13 cellular contexts compared by ENCODE assay signal in genomic region chr5:11075010-11075860, GRCh38.
DNase-seq lines count a peak whose midpoint lies in the region; ATAC-seq and TF ChIP-seq lines count a peak whose summit lies in the region.
"Had no signal": no experiment of that assay in that cellular context is flagged by ENCODE, and none has a peak within 500 bp of the region (broad histone marks: within the 10 kb centered on the region; RNA-seq: fewer than 3 reads in every experiment).

No MANE protein-coding gene starts in this region.

- H3K36me3 Mint-ChIP-seq in WTC11: no peaks in the 10 kb centered on the region
- H3K36me3 Mint-ChIP-seq: CD8-positive, alpha-beta memory T cell had no signal

- H3K4me1 Mint-ChIP-seq in WTC11: 0 out of 2 replicates have a peak, but pooled peaks cover 3% of the 10 kb centered on the region
- H3K4me1 Mint-ChIP-seq: CD8-positive, alpha-beta memory T cell had no signal

- H3K27ac ChIP-seq in left ventricle myocardium inferior (replicated peaks): no peak overlapping the region
- H3K27ac ChIP-seq: parathyroid adenoma had no signal

- POLR2A ChIA-PET in WTC11 (lab: Charles Lee): no interaction called here

- peaks cover 12% of the 10 kb centered on the region for H3K27me3 ChIP-seq in left ventricle myocardium inferior (ENCODE audit: low read depth)

- no peaks in the 10 kb centered on the region; the same call in 1 of the 2 replicates for H3K27me3 Mint-ChIP-seq in WTC11 (ENCODE audit: low read depth)

- TF ChIP-seq CTCF in WTC11 (IDR thresholded peaks at IDR 0.05) (peak; percentile 52; the same call in 1 of the 2 replicates), left ventricle myocardium inferior (IDR thresholded peaks at IDR 0.05; ENCODE audit: borderline replicate concordance) (no peak)

- no peaks in the 10 kb centered on the region for H3K36me3 ChIP-seq in left ventricle myocardium inferior

- no peak overlapping the region for H3K4me3 ChIP-seq in left ventricle myocardium inferior

- ATAC-seq in WTC11: peak; percentile 84

- CTCF ChIA-PET in WTC11 (lab: Charles Lee): interaction anchor here (0.9 to 1.4 kb wide), 4 partner anchors 9 to 74 kb away, joined by 3 to 5 read pairs (median 3); no protein-coding TSS in a partner anchor

- intact Hi-C loops in left ventricle myocardium inferior (cut with micrococcal nuclease): no loop called here

- no peak overlapping the region for H3K27ac Mint-ChIP-seq in WTC11

- peaks cover 2% of the 10 kb centered on the region for H3K9me3 Mint-ChIP-seq in WTC11

- no peaks in the 10 kb centered on the region for H3K4me1 ChIP-seq in left ventricle myocardium inferior
- H3K4me1 ChIP-seq: parathyroid adenoma had no signal

- peaks cover 2% of the 10 kb centered on the region for H3K9me3 ChIP-seq in left ventricle myocardium inferior (replicated peaks)

- H3K4me3 Mint-ChIP-seq in WTC11: no peak overlapping the region
- H3K4me3 Mint-ChIP-seq: CD8-positive, alpha-beta memory T cell had no signal

- DNase-seq in Daoy (ENCODE audit: low read depth) (peak; percentile 28), HuH-7 (ENCODE audit: low spot score) (peak; percentile 13), WTC11 (ENCODE audit: low spot score) (peak; percentile 39), iPS-NIHi7 (ENCODE audit: extremely low spot score) (peak; percentile 62), left ventricle myocardium inferior (no peak), KG1 (lab: John Stamatoyannopoulos, UW) (no peak), HT-29 (ENCODE audit: low spot score) (no peak)
- no peak for DNase-seq in stimulated activated CD4-positive, alpha-beta T cell treated with anti-CD3 and anti-CD28 coated beads, Interleukin-2, amount 100 ng/mL, for 24 hours
- DNase-seq: activated T-cell treated with anti-CD3 and anti-CD28 coated beads for 4 hours; CD8-positive, alpha-beta memory T cell; IMR-90; T-helper 9 cell had no signal

TF ChIP-seq in WTC11, 78 proteins besides CTCF, POLR2A, EP300 and RAD21:
- TF ChIP-seq TCF7 (CRISPR knock-in tag; IDR thresholded peaks at IDR 0.05; ENCODE audit: low read depth): no peak
- TF ChIP-seq ZNF121 (CRISPR knock-in tag; IDR thresholded peaks at IDR 0.05): no peak
- TF ChIP-seq ETV6 (CRISPR knock-in tag; IDR thresholded peaks at IDR 0.05): no peak
- no peak for TF ChIP-seq ZNF671 (CRISPR knock-in tag; IDR thresholded peaks at IDR 0.05)
- no peak for TF ChIP-seq TEAD4 (CRISPR knock-in tag; IDR thresholded peaks at IDR 0.05)
- TF ChIP-seq, protein P1, sequence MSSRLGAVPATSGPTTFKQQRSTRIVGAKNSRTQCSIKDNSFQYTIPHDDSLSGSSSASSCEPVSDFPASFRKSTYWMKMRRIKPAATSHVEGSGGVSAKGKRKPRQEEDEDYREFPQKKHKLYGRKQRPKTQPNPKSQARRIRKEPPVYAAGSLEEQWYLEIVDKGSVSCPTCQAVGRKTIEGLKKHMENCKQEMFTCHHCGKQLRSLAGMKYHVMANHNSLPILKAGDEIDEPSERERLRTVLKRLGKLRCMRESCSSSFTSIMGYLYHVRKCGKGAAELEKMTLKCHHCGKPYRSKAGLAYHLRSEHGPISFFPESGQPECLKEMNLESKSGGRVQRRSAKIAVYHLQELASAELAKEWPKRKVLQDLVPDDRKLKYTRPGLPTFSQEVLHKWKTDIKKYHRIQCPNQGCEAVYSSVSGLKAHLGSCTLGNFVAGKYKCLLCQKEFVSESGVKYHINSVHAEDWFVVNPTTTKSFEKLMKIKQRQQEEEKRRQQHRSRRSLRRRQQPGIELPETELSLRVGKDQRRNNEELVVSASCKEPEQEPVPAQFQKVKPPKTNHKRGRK (CRISPR knock-in tag; IDR thresholded peaks at IDR 0.05; ENCODE audit: borderline replicate concordance): no peak
- no peak for TF ChIP-seq ZNF219 (CRISPR knock-in tag; IDR thresholded peaks at IDR 0.05; ENCODE audit: borderline replicate concordance)
- TF ChIP-seq ZNF138 (CRISPR knock-in tag; conservative IDR thresholded peaks at IDR 0.05): no peak
- no peak for TF ChIP-seq NFYB (CRISPR knock-in tag; conservative IDR thresholded peaks at IDR 0.05; ENCODE audit: low read depth)
- TF ChIP-seq, protein P2, sequence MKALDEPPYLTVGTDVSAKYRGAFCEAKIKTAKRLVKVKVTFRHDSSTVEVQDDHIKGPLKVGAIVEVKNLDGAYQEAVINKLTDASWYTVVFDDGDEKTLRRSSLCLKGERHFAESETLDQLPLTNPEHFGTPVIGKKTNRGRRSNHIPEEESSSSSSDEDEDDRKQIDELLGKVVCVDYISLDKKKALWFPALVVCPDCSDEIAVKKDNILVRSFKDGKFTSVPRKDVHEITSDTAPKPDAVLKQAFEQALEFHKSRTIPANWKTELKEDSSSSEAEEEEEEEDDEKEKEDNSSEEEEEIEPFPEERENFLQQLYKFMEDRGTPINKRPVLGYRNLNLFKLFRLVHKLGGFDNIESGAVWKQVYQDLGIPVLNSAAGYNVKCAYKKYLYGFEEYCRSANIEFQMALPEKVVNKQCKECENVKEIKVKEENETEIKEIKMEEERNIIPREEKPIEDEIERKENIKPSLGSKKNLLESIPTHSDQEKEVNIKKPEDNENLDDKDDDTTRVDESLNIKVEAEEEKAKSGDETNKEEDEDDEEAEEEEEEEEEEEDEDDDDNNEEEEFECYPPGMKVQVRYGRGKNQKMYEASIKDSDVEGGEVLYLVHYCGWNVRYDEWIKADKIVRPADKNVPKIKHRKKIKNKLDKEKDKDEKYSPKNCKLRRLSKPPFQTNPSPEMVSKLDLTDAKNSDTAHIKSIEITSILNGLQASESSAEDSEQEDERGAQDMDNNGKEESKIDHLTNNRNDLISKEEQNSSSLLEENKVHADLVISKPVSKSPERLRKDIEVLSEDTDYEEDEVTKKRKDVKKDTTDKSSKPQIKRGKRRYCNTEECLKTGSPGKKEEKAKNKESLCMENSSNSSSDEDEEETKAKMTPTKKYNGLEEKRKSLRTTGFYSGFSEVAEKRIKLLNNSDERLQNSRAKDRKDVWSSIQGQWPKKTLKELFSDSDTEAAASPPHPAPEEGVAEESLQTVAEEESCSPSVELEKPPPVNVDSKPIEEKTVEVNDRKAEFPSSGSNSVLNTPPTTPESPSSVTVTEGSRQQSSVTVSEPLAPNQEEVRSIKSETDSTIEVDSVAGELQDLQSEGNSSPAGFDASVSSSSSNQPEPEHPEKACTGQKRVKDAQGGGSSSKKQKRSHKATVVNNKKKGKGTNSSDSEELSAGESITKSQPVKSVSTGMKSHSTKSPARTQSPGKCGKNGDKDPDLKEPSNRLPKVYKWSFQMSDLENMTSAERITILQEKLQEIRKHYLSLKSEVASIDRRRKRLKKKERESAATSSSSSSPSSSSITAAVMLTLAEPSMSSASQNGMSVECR (CRISPR knock-in tag; IDR thresholded peaks at IDR 0.05; ENCODE audit: borderline replicate concordance): no peak
- no peak for TF ChIP-seq GRHL2 (CRISPR knock-in tag; IDR thresholded peaks at IDR 0.05; ENCODE audit: insufficient replicate concordance, severe bottlenecking)
- no peak for TF ChIP-seq SMAD4 (CRISPR knock-in tag; IDR thresholded peaks at IDR 0.05)
- TF ChIP-seq PREB (CRISPR knock-in tag; IDR thresholded peaks at IDR 0.05; ENCODE audit: borderline replicate concordance): no peak

Comparison
In these comparisons a context has a peak if more than half of its experiments do, and no peak if none do; other contexts are left out.
1. DNase-seq: peak in Daoy (single experiment), HuH-7 (single experiment), WTC11 (single experiment) and iPS-NIHi7 (single experiment); none in left ventricle myocardium inferior (single experiment), KG1 (single experiment), HT-29 (single experiment) and stimulated activated CD4-positive, alpha-beta T cell treated with anti-CD3 and anti-CD28 coated beads, Interleukin-2, amount 100 ng/mL, for 24 hours (0 of 2).